In genomic region chr6:142155895-142156757, GRCh38 we compare ENCODE assay signal across 1 cellular context.
TF ChIP-seq lines count a peak whose summit lies in the region.

No MANE protein-coding gene starts in this region.

TF ChIP-seq in H1, 55 proteins besides CTCF, POLR2A, EP300 and RAD21 (continued from another document):
- no peak for TF ChIP-seq RFX5 (IDR thresholded peaks at IDR 0.05; ENCODE audit: borderline replicate concordance, low read depth, low read length)
- TF ChIP-seq RBBP5 (IDR thresholded peaks at IDR 0.05; ENCODE audit: borderline replicate concordance, low read depth, low read length), result no peak
- no peak for TF ChIP-seq KDM1A (IDR thresholded peaks at IDR 0.05; ENCODE audit: borderline replicate concordance, low read length)
- no peak for TF ChIP-seq CHD1 (IDR thresholded peaks at IDR 0.05; ENCODE audit: low read depth, low read length)
- TF ChIP-seq SIRT6 (IDR thresholded peaks at IDR 0.05; ENCODE audit: low read length), result no peak
- no peak for TF ChIP-seq SP1 (IDR thresholded peaks at IDR 0.05; ENCODE audit: low read depth, low read length)
- no peak for TF ChIP-seq EZH2 (IDR thresholded peaks at IDR 0.05; ENCODE audit: low read depth, low read length, severe bottlenecking)
- no peak for TF ChIP-seq TAF1 (IDR thresholded peaks at IDR 0.05; ENCODE audit: low read depth, low read length)
- TF ChIP-seq CHD7 (IDR thresholded peaks at IDR 0.05; ENCODE audit: insufficient replicate concordance, low read length), result no peak
- TF ChIP-seq NANOG (IDR thresholded peaks at IDR 0.05; ENCODE audit: insufficient read depth, low read depth, low read length, poor library complexity, severe bottlenecking), result peak; percentile 26
- TF ChIP-seq GABPA (IDR thresholded peaks at IDR 0.05; ENCODE audit: borderline replicate concordance, insufficient read depth, low read length), result no peak
- no peak for TF ChIP-seq CBX8 (IDR thresholded peaks at IDR 0.05; ENCODE audit: borderline replicate concordance, low read depth, low read length)
- TF ChIP-seq SIN3A (conservative IDR thresholded peaks at IDR 0.05 in 1 of 2, IDR thresholded peaks at IDR 0.05 in 1 of 2; ENCODE audit: low read depth in 1 of 2, low read length in 2 of 2), result no peak
- TF ChIP-seq JUN (IDR thresholded peaks at IDR 0.05; ENCODE audit: low read depth, low read length), result no peak
- peak; percentile 82 for TF ChIP-seq SRF (IDR thresholded peaks at IDR 0.05; ENCODE audit: low read depth, low read length)
- no peak for TF ChIP-seq SUZ12 (IDR thresholded peaks at IDR 0.05; ENCODE audit: low read length)
- TF ChIP-seq TEAD4 (IDR thresholded peaks at IDR 0.05; ENCODE audit: low read depth, low read length), result peak; percentile 37; the same call in 1 of the 2 replicates
- TF ChIP-seq MAX (IDR thresholded peaks at IDR 0.05), result no peak
